In the genomic region with DNA sequence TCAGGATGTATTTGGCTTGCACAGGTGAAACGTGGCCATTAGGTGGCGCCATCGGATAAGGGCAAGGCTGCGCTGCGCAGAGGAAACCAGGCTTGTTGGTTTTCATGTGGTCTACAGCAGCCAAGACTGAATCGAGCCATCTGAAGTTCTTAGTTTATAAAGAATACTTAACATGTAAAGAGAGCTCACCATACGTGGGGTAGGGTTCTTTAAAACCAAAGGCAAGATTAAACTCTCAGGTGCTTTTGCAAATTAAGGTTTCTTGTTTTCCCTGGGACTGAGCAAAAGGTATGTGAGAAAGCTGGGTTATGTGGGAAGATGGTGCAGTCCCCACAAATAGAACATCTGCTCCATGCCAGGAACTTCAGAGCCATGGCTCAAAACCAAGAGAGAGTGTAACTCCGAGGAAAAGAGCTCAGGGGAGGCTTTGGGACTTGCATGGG, we compare ENCODE assay signal across 8 cellular contexts. TPM values are rescaled to one million over a fixed set of nuclear protein-coding genes. Genes with fewer than 3 reads are reported as not detected.
A peak's percentile ranks its signal among the peaks of the same experiment; 100 is the strongest.
DNase-seq lines count a peak whose midpoint lies in the region; ATAC-seq and TF ChIP-seq lines count a peak whose summit lies in the region.

No MANE protein-coding gene starts in this region.

- no peaks in the 10 kb centered on the region for H3K9me3 Mint-ChIP-seq in activated CD4-positive, alpha-beta memory T cell treated with anti-CD3 and anti-CD28 coated beads, Interleukin-2, amount 10 ng/mL, durations not matched to agents 7 days and 5 days

- H3K4me1 ChIP-seq in DOHH2 (ENCODE audit: control insufficient read depth, low read length), result no peaks in the 10 kb centered on the region

- DNase-seq in HPDE6-E6E7 (ENCODE audit: extremely low spot score), result peak; percentile 86
- peak; percentile 93 for DNase-seq in NCI-H82 (lab: John Stamatoyannopoulos, UW)
- DNase-seq in activated CD4-positive, alpha-beta memory T cell treated with anti-CD3 and anti-CD28 coated beads, Interleukin-2, amount 10 ng/mL, durations not matched to agents 7 days and 5 days, result peak; percentile 89
- peak; percentile 83 for DNase-seq in effector CD8-positive, alpha-beta T cell (lab: John Stamatoyannopoulos, UW)
- peak; percentile 95 for DNase-seq in medulla oblongata (ENCODE audit: extremely low spot score)
- DNase-seq in stimulated activated CD8-positive, alpha-beta memory T cell treated with anti-CD3 and anti-CD28 coated beads, Interleukin-12 subunit alpha, Interleukin-12 subunit beta, amount 100 ng/mL, for 4 hours (ENCODE audit: low read depth), result peak; percentile 65

- H3K4me2 ChIP-seq in DOHH2 (ENCODE audit: low read length), result no peak overlapping the region

- H3K4me1 Mint-ChIP-seq in activated CD4-positive, alpha-beta memory T cell treated with anti-CD3 and anti-CD28 coated beads, Interleukin-2, amount 10 ng/mL, durations not matched to agents 7 days and 5 days, result peaks cover 8% of the 10 kb centered on the region

- H3K36me3 ChIP-seq in DOHH2 (ENCODE audit: control insufficient read depth, low read length), result no peaks in the 10 kb centered on the region

- ATAC-seq in HG03108 (IDR thresholded peaks at IDR 0.05; ENCODE audit: unreplicated experiment), result no peak

- no peak overlapping the region for H3K27ac Mint-ChIP-seq in activated CD4-positive, alpha-beta memory T cell treated with anti-CD3 and anti-CD28 coated beads, Interleukin-2, amount 10 ng/mL, durations not matched to agents 7 days and 5 days

- H3K4me3 Mint-ChIP-seq in activated CD4-positive, alpha-beta memory T cell treated with anti-CD3 and anti-CD28 coated beads, Interleukin-2, amount 10 ng/mL, durations not matched to agents 7 days and 5 days, result no peak overlapping the region

- H3K27me3 ChIP-seq in DOHH2 (ENCODE audit: control insufficient read depth, low read length), result no peaks in the 10 kb centered on the region

- POLR2A ChIA-PET in activated CD4-positive, alpha-beta memory T cell treated with anti-CD3 and anti-CD28 coated beads, Interleukin-2, amount 10 ng/mL, durations not matched to agents 7 days and 5 days (lab: Charles Lee), result interaction anchor here (0.8 to 2.4 kb wide), 14 partner anchors 8 to 870 kb away, joined by 3 to 18 read pairs (median 5); partner anchors contain the start of genes EXOSC10, FBXO6, SRM and TARDBP

- CTCF ChIA-PET in activated CD4-positive, alpha-beta memory T cell treated with anti-CD3 and anti-CD28 coated beads, Interleukin-2, amount 10 ng/mL, durations not matched to agents 7 days and 5 days (lab: Charles Lee), result interaction anchor here (0.5 to 4.0 kb wide), 75 partner anchors 8 to 682 kb away, joined by 3 to 78 read pairs (median 4); partner anchors contain the start of genes ANGPTL7, DISP3, EXOSC10 and MASP2

- no peaks in the 10 kb centered on the region; the same call in 1 of the 2 replicates for H3F3A ChIP-seq in DOHH2 (ENCODE audit: control insufficient read depth, insufficient read depth)

- H3K27me3 Mint-ChIP-seq in activated CD4-positive, alpha-beta memory T cell treated with anti-CD3 and anti-CD28 coated beads, Interleukin-2, amount 10 ng/mL, durations not matched to agents 7 days and 5 days, result peaks cover 3% of the 10 kb centered on the region

- TF ChIP-seq CTCF in DOHH2 (IDR thresholded peaks at IDR 0.05; ENCODE audit: low read depth, low read length, poor library complexity, severe bottlenecking), result peak; percentile 96

- no peak overlapping the region for H3K27ac ChIP-seq in DOHH2 (ENCODE audit: low read depth, low read length)

- no peaks in the 10 kb centered on the region for H3K79me2 ChIP-seq in DOHH2 (ENCODE audit: control insufficient read depth, low read length)

- H3K9me3 ChIP-seq in DOHH2 (ENCODE audit: control insufficient read depth, insufficient read depth, low read length), result no peaks in the 10 kb centered on the region

- H3K9me2 ChIP-seq in DOHH2 (replicated peaks; ENCODE audit: control insufficient read depth, low read length), result 0 out of 2 replicates have a peak, but pooled peaks cover 3% of the 10 kb centered on the region

- H3K4me3 ChIP-seq in DOHH2 (ENCODE audit: low read length), result no peak overlapping the region

- no peaks in the 10 kb centered on the region for H3K36me3 Mint-ChIP-seq in activated CD4-positive, alpha-beta memory T cell treated with anti-CD3 and anti-CD28 coated beads, Interleukin-2, amount 10 ng/mL, durations not matched to agents 7 days and 5 days (ENCODE audit: low read depth)

- H4K20me1 ChIP-seq in DOHH2 (ENCODE audit: control insufficient read depth, insufficient read depth, low read depth, low read length), result no peaks in the 10 kb centered on the region

RNA-seq across cellular contexts. Expression of gene MASP2, which starts 9.3 kb away (rescaled TPM):
- total RNA-seq in activated CD4-positive, alpha-beta memory T cell treated with anti-CD3 and anti-CD28 coated beads, Interleukin-2, amount 10 ng/mL, durations not matched to agents 7 days and 5 days, result not detected

RNA-seq across cellular contexts. Expression of gene SRM, which starts 22.1 kb away (rescaled TPM):
- 10 to 100 TPM; 69.3 to 72.1 TPM for total RNA-seq in activated CD4-positive, alpha-beta memory T cell treated with anti-CD3 and anti-CD28 coated beads, Interleukin-2, amount 10 ng/mL, durations not matched to agents 7 days and 5 days

RNA-seq across cellular contexts. Expression of gene TARDBP, which starts 25.3 kb away (rescaled TPM):
- 100 to 1,000 TPM; 159 to 174 TPM for total RNA-seq in activated CD4-positive, alpha-beta memory T cell treated with anti-CD3 and anti-CD28 coated beads, Interleukin-2, amount 10 ng/mL, durations not matched to agents 7 days and 5 days
